Comparison of ENCODE assay signal across 8 cellular contexts in genomic region chr2:42828487-42829416, GRCh38. TPM values are rescaled to one million over a fixed set of nuclear protein-coding genes. Genes with fewer than 3 reads are reported as not detected.
DNase-seq lines count a peak whose midpoint lies in the region; ATAC-seq, FAIRE-seq and TF ChIP-seq lines count a peak whose summit lies in the region.

No MANE protein-coding gene starts in this region.

- CTCF ChIA-PET in mammary epithelial cell (lab: Charles Lee; ENCODE audit: low non-redundant PET), result interaction anchor here (0.8 to 1.0 kb wide), 2 partner anchors 116 to 145 kb away, joined by 3 to 4 read pairs; no protein-coding TSS in a partner anchor

- no peaks in the 10 kb centered on the region for H4K20me1 ChIP-seq in mammary epithelial cell (ENCODE audit: insufficient read depth, low read length)

- H3K9ac ChIP-seq in mammary epithelial cell (ENCODE audit: insufficient read depth, low read length), result no peak overlapping the region
- H3K9ac ChIP-seq in kidney (ENCODE audit: low read length in 2 of 2), result no peak overlapping the region

- H3K79me2 ChIP-seq in mammary epithelial cell (ENCODE audit: insufficient read depth, low read length), result no peaks in the 10 kb centered on the region

- no peak overlapping the region for H3K4me2 ChIP-seq in mammary epithelial cell (ENCODE audit: insufficient read depth, low read depth, low read length)

- 26% methylated on average over 10 of the region's 12 CpGs for WGBS in mammary epithelial cell (ENCODE audit: low coverage, missing lambda C conversion rate)

- H3K36me3 ChIP-seq in mammary epithelial cell (ENCODE audit: insufficient read depth, low read length) (no peaks in the 10 kb centered on the region), kidney (ENCODE audit: control insufficient read depth in 1 of 2, insufficient read depth in 2 of 2, low read length in 2 of 2) (no peaks in the 10 kb centered on the region)

- intact Hi-C loops in mammary epithelial cell (cut with micrococcal nuclease) (loop anchor here (1.0 kb wide), 3 partner anchors 194 to 714 kb away; no protein-coding TSS in a partner anchor), kidney (cut with DNase I) (no loop called here)

- H3K27me3 ChIP-seq in mammary epithelial cell (ENCODE audit: insufficient read depth, low read length), result no peaks in the 10 kb centered on the region

- TF ChIP-seq CTCF in WI38 (IDR thresholded peaks at IDR 0.05; ENCODE audit: low read depth, low read length), result peak; percentile 88
- peak; percentile 90 for TF ChIP-seq CTCF in mammary epithelial cell (conservative IDR thresholded peaks at IDR 0.05 in 1 of 2, IDR thresholded peaks at IDR 0.05 in 1 of 2; ENCODE audit: extremely low read depth in 1 of 2, insufficient read depth in 1 of 2, low read depth in 1 of 2, low read length in 2 of 2)
- TF ChIP-seq CTCF in kidney (IDR thresholded peaks at IDR 0.05; ENCODE audit: borderline replicate concordance, extremely low read depth, insufficient read depth), result peak; percentile 89

- H3K9me3 ChIP-seq in mammary epithelial cell (replicated peaks; ENCODE audit: insufficient read depth, low read length), result no peaks in the 10 kb centered on the region
- no peaks in the 10 kb centered on the region for H3K9me3 ChIP-seq in kidney (ENCODE audit: control insufficient read depth in 1 of 2, low read length in 2 of 2)

- DNase-seq in NCI-H524 (lab: John Stamatoyannopoulos, UW) (peak; percentile 24 to 78), NCI-H524 treated with DMSO at 0.1 percent for 48 hours (lab: John Stamatoyannopoulos, UW) (no peak), NCI-H2196 (lab: John Stamatoyannopoulos, UW; ENCODE audit: unreplicated experiment) (peak; percentile 65), mammary epithelial cell (peak; percentile 58), kidney (peak; percentile 89)
- DNase-seq in stimulated activated CD4-positive, alpha-beta T cell treated with anti-CD3 and anti-CD28 coated beads, Interleukin-1b, Interleukin-23, amount 100 ng/mL, for 4 hours (ENCODE audit: low read depth in 2 of 2), result peak; percentile 53 to 62

- H3K27ac ChIP-seq in mammary epithelial cell (ENCODE audit: insufficient read depth, low read depth, low read length) (no peak overlapping the region), kidney (ENCODE audit: low read depth in 2 of 2, low read length in 2 of 2) (no peak overlapping the region)

- H3K4me3 ChIP-seq in WI38 (ENCODE audit: low read depth, low read length) (no peak overlapping the region), mammary epithelial cell (replicated peaks in 1 of 3; ENCODE audit: insufficient read depth in 1 of 3, low read depth in 2 of 3, low read length in 3 of 3) (no peak overlapping the region), kidney (ENCODE audit: low read length in 2 of 2) (no peak overlapping the region)

- dilution Hi-C loops in mammary epithelial cell (cut with HindIII; ENCODE audit: low sequenced_read_pairs), result no loop called here

- FAIRE-seq in kidney (lab: Jason Lieb, UNC), result no peak

- no TSS peak for BruUV-seq in mammary epithelial cell (replicated peaks; lab: Mats Ljungman, UMichigan)

- H3K4me1 ChIP-seq in mammary epithelial cell (ENCODE audit: insufficient read depth, low read length), result peaks cover 18% of the 10 kb centered on the region
- H3K4me1 ChIP-seq in kidney (ENCODE audit: control insufficient read depth in 1 of 2, insufficient read depth in 1 of 2, low read depth in 1 of 2, low read length in 2 of 2), result peaks cover 0 to 3% of the 10 kb centered on the region in 2 donors

- ATAC-seq in HG02885 (IDR thresholded peaks at IDR 0.05; ENCODE audit: poor library complexity, unreplicated experiment), result peak; percentile 85

- H2AFZ ChIP-seq in mammary epithelial cell (ENCODE audit: low read depth, low read length), result peak overlapping the region; percentile 41

- in situ Hi-C loops in mammary epithelial cell (cut with MboI; ENCODE audit: low sequenced_read_pairs in 2 of 2), result loop anchor here (5.0 to 25.0 kb wide), 3 partner anchors 399 to 734 kb away; partner anchors contain the start of gene ZFP36L2 (in 1 of the 2)

RNA-seq across cellular contexts. Expression of gene HAAO, which starts 36.4 kb away (rescaled TPM):
- total RNA-seq in mammary epithelial cell (under 1 TPM in 1 of 2 donors, not detected in 1; 0.67 TPM), kidney (16.2 TPM)
- polyA plus RNA-seq in mammary epithelial cell (not detected), kidney (ENCODE audit: insufficient read depth, low read depth, low replicate concordance) (57.2 TPM)
- not detected for polyA minus RNA-seq in mammary epithelial cell

Comparison
In these comparisons a context has a peak if more than half of its experiments do, and no peak if none do; other contexts are left out.
1. RNA of gene HAAO, which starts 36.4 kb away (total RNA-seq): 16.2 TPM in kidney (single experiment); 0.67 TPM in mammary epithelial cell; every median in the first group is over 10 times any median in the second.
2. Peak in every context shown above with its lines, with median percentiles within 50 percentile points of each other: CTCF ChIP-seq.